Comparison of ENCODE assay signal across 31 cellular contexts in genomic region chr17:32235588-32235987, GRCh38.
"Had no signal": no experiment of that assay in that cellular context is flagged by ENCODE, and none has a peak within 500 bp of the region (broad histone marks: within the 10 kb centered on the region; RNA-seq: fewer than 3 reads in every experiment).

No MANE protein-coding gene starts in this region.

- H3K4me1 ChIP-seq: ascending aorta, breast epithelium had no signal

- H3K27ac ChIP-seq: ascending aorta, brain microvascular endothelial cell, breast epithelium, VCaP had no signal

- DNase-seq: activated B cell treated with CpG ODN at 0.5 μM for 24 hours; activated CD4-positive, alpha-beta memory T cell treated with anti-CD3 and anti-CD28 coated beads for 36 hours; activated CD4-positive, alpha-beta T cell treated with anti-CD3 and anti-CD28 coated beads for 4 hours; activated CD4-positive, alpha-beta T cell treated with anti-CD3 and anti-CD28 coated beads, Interleukin-2, amount 10 ng/mL, durations not matched to agents 24 days and 14 days; activated CD4-positive, alpha-beta T cell treated with anti-CD3 and anti-CD28 coated beads, Interleukin-2, amount 50 U/mL, for 1 hour; activated CD4-positive, alpha-beta T cell treated with anti-CD3 and anti-CD28 coated beads, Interleukin-2, amount 50 U/mL, for 4 hours; activated CD4-positive, CD25-positive, alpha-beta regulatory T cell treated with anti-CD3 and anti-CD28 coated beads, Interleukin-2, amount 50 U/mL, for 72 hours; activated CD8-positive, alpha-beta memory T cell treated with anti-CD3 and anti-CD28 coated beads, Interleukin-2, amount 50 U/mL, for 4 hours; activated CD8-positive, alpha-beta T cell treated with anti-CD3 and anti-CD28 coated beads for 36 hours; activated effector memory CD4-positive, alpha-beta T cell treated with anti-CD3 and anti-CD28 coated beads, Interleukin-2, amount 50 U/mL, for 16 hours; activated gamma-delta T cell treated with Interleukin-2 at 50 U/mL for 16 hours; activated naive CD4-positive, alpha-beta T cell; activated naive CD4-positive, alpha-beta T cell treated with anti-CD3 and anti-CD28 coated beads for 36 hours; activated naive CD4-positive, alpha-beta T cell treated with anti-CD3 and anti-CD28 coated beads, Interleukin-2, amount 50 U/mL, for 16 hours; activated naive CD8-positive, alpha-beta T cell treated with anti-CD3 and anti-CD28 coated beads for 36 hours; activated T-cell treated with anti-CD3 and anti-CD28 coated beads for 4 hours; activated T-cell treated with anti-CD3 and anti-CD28 coated beads, Interleukin-2, amount 50 U/mL, for 1 hour; activated T-cell treated with anti-CD3 and anti-CD28 coated beads, Interleukin-2, amount 50 U/mL, for 4 hours; activated T-cell treated with anti-CD3 and anti-CD28 coated beads, Interleukin-2, amount 50 U/mL, for 72 hours; amygdala; anterior cingulate cortex; brain microvascular endothelial cell; central memory CD4-positive, alpha-beta T cell; T-helper 1 cell; T-helper 2 cell; T-helper 9 cell had no signal

- ATAC-seq: activated CD8-positive, alpha-beta T cell treated with anti-CD3 and anti-CD28 coated beads for 36 hours; activated naive CD4-positive, alpha-beta T cell treated with anti-CD3 and anti-CD28 coated beads, Interleukin-2, amount 50 U/mL, for 72 hours; activated T-cell treated with anti-CD3 and anti-CD28 coated beads, Interleukin-2, amount 50 U/mL, for 4 hours; activated T-cell treated with anti-CD3 and anti-CD28 coated beads, Interleukin-2, amount 50 U/mL, for 72 hours; activated T-helper 17 cell treated with anti-CD3 and anti-CD28 coated beads, Interleukin-2, amount 50 U/mL, for 72 hours had no signal

- H3K4me3 ChIP-seq: ascending aorta, breast epithelium had no signal

- H3K36me3 ChIP-seq: ascending aorta, brain microvascular endothelial cell, breast epithelium had no signal

- H3K9me3 ChIP-seq: ascending aorta, breast epithelium had no signal

- H3K27me3 ChIP-seq: ascending aorta, brain microvascular endothelial cell, breast epithelium had no signal
